19 cellular contexts compared by ENCODE assay signal in the genomic region with DNA sequence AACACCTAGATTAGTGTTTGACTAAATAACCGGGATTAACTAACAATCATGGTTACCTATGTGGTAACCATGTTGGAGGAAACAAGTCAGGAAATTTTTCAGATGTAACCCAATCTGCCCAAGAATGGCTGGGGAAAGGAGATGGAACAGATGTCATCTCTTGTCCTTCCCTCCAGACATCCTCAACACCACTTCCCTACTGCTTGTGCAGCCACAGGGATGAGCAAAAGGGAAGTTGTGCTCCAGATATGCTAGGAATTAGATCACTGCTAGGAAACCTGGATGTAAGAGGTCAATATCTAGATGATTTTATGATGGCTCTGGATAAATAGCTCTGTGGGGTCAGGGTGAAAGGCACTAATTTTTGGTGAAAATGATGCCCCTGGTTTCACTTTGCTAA.
DNase-seq lines count a peak whose midpoint lies in the region; ATAC-seq and TF ChIP-seq lines count a peak whose summit lies in the region.
"Had no signal": no experiment of that assay in that cellular context is flagged by ENCODE, and none has a peak within 500 bp of the region (broad histone marks: within the 10 kb centered on the region; RNA-seq: fewer than 3 reads in every experiment).

No MANE protein-coding gene starts in this region.

- POLR2A ChIA-PET in activated CD4-positive, alpha-beta memory T cell treated with anti-CD3 and anti-CD28 coated beads, Interleukin-2, amount 10 ng/mL, durations not matched to agents 7 days and 5 days (lab: Charles Lee): no interaction called here

- H3K4me3 Mint-ChIP-seq in osteocyte (ENCODE audit: unreplicated experiment): no peak overlapping the region
- no peak overlapping the region for H3K4me3 Mint-ChIP-seq in activated CD4-positive, alpha-beta memory T cell treated with anti-CD3 and anti-CD28 coated beads, Interleukin-2, amount 10 ng/mL, durations not matched to agents 7 days and 5 days
- no peak overlapping the region for H3K4me3 Mint-ChIP-seq in activated CD8-positive, alpha-beta memory T cell treated with anti-CD3 and anti-CD28 coated beads, Interleukin-2, amount 10 ng/mL, durations not matched to agents 7 days and 5 days
- H3K4me3 Mint-ChIP-seq: activated naive CD8-positive, alpha-beta T cell; activated T-helper 17 cell treated with anti-CD3 and anti-CD28 coated beads, Interleukin-2, amount 50 U/mL, for 72 hours had no signal

- TF ChIP-seq CTCF in mammary epithelial cell (conservative IDR thresholded peaks at IDR 0.05 in 1 of 2, IDR thresholded peaks at IDR 0.05 in 1 of 2; ENCODE audit: extremely low read depth in 1 of 2, insufficient read depth in 1 of 2, low read depth in 1 of 2, low read length in 2 of 2): no peak
- TF ChIP-seq CTCF in osteocyte (IDR thresholded peaks at IDR 0.05): no peak
- TF ChIP-seq CTCF in testis (IDR thresholded peaks at IDR 0.05): no peak

- WGBS in mammary epithelial cell (ENCODE audit: low coverage, missing lambda C conversion rate): 100% methylated on average over 1 of the region's 1 CpG
- 100% methylated on average over 1 of the region's 1 CpG for WGBS in testis, 2 donors

- H4K20me1 ChIP-seq in mammary epithelial cell (ENCODE audit: insufficient read depth, low read length): no peaks in the 10 kb centered on the region

- peak overlapping the region; percentile 49 for H3K4me2 ChIP-seq in mammary epithelial cell (ENCODE audit: insufficient read depth, low read depth, low read length)

- H3K27me3 Mint-ChIP-seq in osteocyte (ENCODE audit: unreplicated experiment): no peaks in the 10 kb centered on the region
- no peaks in the 10 kb centered on the region for H3K27me3 Mint-ChIP-seq in activated CD4-positive, alpha-beta memory T cell treated with anti-CD3 and anti-CD28 coated beads, Interleukin-2, amount 10 ng/mL, durations not matched to agents 7 days and 5 days
- H3K27me3 Mint-ChIP-seq in activated CD8-positive, alpha-beta memory T cell treated with anti-CD3 and anti-CD28 coated beads, Interleukin-2, amount 10 ng/mL, durations not matched to agents 7 days and 5 days: no peaks in the 10 kb centered on the region

- no peaks in the 10 kb centered on the region for H3K9me3 ChIP-seq in mammary epithelial cell (replicated peaks; ENCODE audit: insufficient read depth, low read length)
- no peaks in the 10 kb centered on the region for H3K9me3 ChIP-seq in testis
- H3K9me3 ChIP-seq: colonic mucosa, uterus had no signal

- H3K9me3 Mint-ChIP-seq in osteocyte (ENCODE audit: unreplicated experiment): no peaks in the 10 kb centered on the region
- no peaks in the 10 kb centered on the region for H3K9me3 Mint-ChIP-seq in activated CD4-positive, alpha-beta memory T cell treated with anti-CD3 and anti-CD28 coated beads, Interleukin-2, amount 10 ng/mL, durations not matched to agents 7 days and 5 days
- no peaks in the 10 kb centered on the region for H3K9me3 Mint-ChIP-seq in activated CD8-positive, alpha-beta memory T cell treated with anti-CD3 and anti-CD28 coated beads, Interleukin-2, amount 10 ng/mL, durations not matched to agents 7 days and 5 days (ENCODE audit: low read depth)
- H3K9me3 Mint-ChIP-seq: activated T-helper 17 cell treated with anti-CD3 and anti-CD28 coated beads, Interleukin-2, amount 50 U/mL, for 72 hours had no signal

- H2AFZ ChIP-seq in mammary epithelial cell (ENCODE audit: low read depth, low read length): peak overlapping the region; percentile 40

- no peak for TF ChIP-seq POLR2A in testis (IDR thresholded peaks at IDR 0.05)

- peaks cover 46% of the 10 kb centered on the region for H3K4me1 Mint-ChIP-seq in osteocyte (ENCODE audit: unreplicated experiment)
- H3K4me1 Mint-ChIP-seq in activated CD4-positive, alpha-beta memory T cell treated with anti-CD3 and anti-CD28 coated beads, Interleukin-2, amount 10 ng/mL, durations not matched to agents 7 days and 5 days: no peaks in the 10 kb centered on the region
- H3K4me1 Mint-ChIP-seq in activated CD8-positive, alpha-beta memory T cell treated with anti-CD3 and anti-CD28 coated beads, Interleukin-2, amount 10 ng/mL, durations not matched to agents 7 days and 5 days: no peaks in the 10 kb centered on the region

- no peaks in the 10 kb centered on the region for H3K79me2 ChIP-seq in mammary epithelial cell (ENCODE audit: insufficient read depth, low read length)

- no peak overlapping the region for H3K4me3 ChIP-seq in mammary epithelial cell (replicated peaks in 1 of 3; ENCODE audit: insufficient read depth in 1 of 3, low read depth in 2 of 3, low read length in 3 of 3)
- no peak overlapping the region for H3K4me3 ChIP-seq in testis
- H3K4me3 ChIP-seq: colonic mucosa, GM12878, uterus had no signal

- H3K36me3 ChIP-seq in mammary epithelial cell (ENCODE audit: insufficient read depth, low read length) (no peaks in the 10 kb centered on the region), testis (ENCODE audit: low read depth, missing control alignments) (no peaks in the 10 kb centered on the region)
- H3K36me3 ChIP-seq: colonic mucosa, uterus had no signal

- H3K27ac ChIP-seq in mammary epithelial cell (ENCODE audit: insufficient read depth, low read depth, low read length): no peak overlapping the region
- no peak overlapping the region for H3K27ac ChIP-seq in testis
- H3K27ac ChIP-seq: C4-2B, colonic mucosa had no signal

- intact Hi-C loops in mammary epithelial cell (cut with micrococcal nuclease): no loop called here
- intact Hi-C loops in testis (cut with DNase I; ENCODE audit: low total_unique reads): no loop called here

- in situ Hi-C loops in mammary epithelial cell (cut with MboI; ENCODE audit: low sequenced_read_pairs in 2 of 2): no loop called here

- H3K4me1 ChIP-seq in mammary epithelial cell (ENCODE audit: insufficient read depth, low read length) (peaks cover 47% of the 10 kb centered on the region), testis (no peaks in the 10 kb centered on the region)
- H3K4me1 ChIP-seq: colonic mucosa, uterus had no signal

- no peaks in the 10 kb centered on the region for H3K36me3 Mint-ChIP-seq in osteocyte (ENCODE audit: unreplicated experiment)
- H3K36me3 Mint-ChIP-seq in activated CD4-positive, alpha-beta memory T cell treated with anti-CD3 and anti-CD28 coated beads, Interleukin-2, amount 10 ng/mL, durations not matched to agents 7 days and 5 days (ENCODE audit: low read depth): no peaks in the 10 kb centered on the region
- no peaks in the 10 kb centered on the region for H3K36me3 Mint-ChIP-seq in activated CD8-positive, alpha-beta memory T cell treated with anti-CD3 and anti-CD28 coated beads, Interleukin-2, amount 10 ng/mL, durations not matched to agents 7 days and 5 days
- H3K36me3 Mint-ChIP-seq: activated naive CD8-positive, alpha-beta T cell had no signal

- dilution Hi-C loops in mammary epithelial cell (cut with HindIII; ENCODE audit: low sequenced_read_pairs): no loop called here

- H3K9ac ChIP-seq in mammary epithelial cell (ENCODE audit: insufficient read depth, low read length): no peak overlapping the region

- no TSS peak for BruUV-seq in mammary epithelial cell (replicated peaks; lab: Mats Ljungman, UMichigan)

- CTCF ChIA-PET in mammary epithelial cell (lab: Charles Lee; ENCODE audit: low non-redundant PET): no interaction called here
- CTCF ChIA-PET in activated CD4-positive, alpha-beta memory T cell treated with anti-CD3 and anti-CD28 coated beads, Interleukin-2, amount 10 ng/mL, durations not matched to agents 7 days and 5 days (lab: Charles Lee): no interaction called here
- CTCF ChIA-PET in activated CD8-positive, alpha-beta memory T cell treated with anti-CD3 and anti-CD28 coated beads, Interleukin-2, amount 10 ng/mL, durations not matched to agents 7 days and 5 days (lab: Charles Lee): no interaction called here

- ATAC-seq in activated CD8-positive, alpha-beta memory T cell treated with anti-CD3 and anti-CD28 coated beads, Interleukin-2, amount 10 ng/mL, durations not matched to agents 7 days and 5 days: no peak
- ATAC-seq: activated T-helper 17 cell treated with anti-CD3 and anti-CD28 coated beads, Interleukin-2, amount 50 U/mL, for 72 hours; GM12878; left lobe of liver had no signal

- H3K27ac Mint-ChIP-seq in osteocyte (ENCODE audit: unreplicated experiment): peak overlapping the region; percentile 84
- no peak overlapping the region for H3K27ac Mint-ChIP-seq in activated CD4-positive, alpha-beta memory T cell treated with anti-CD3 and anti-CD28 coated beads, Interleukin-2, amount 10 ng/mL, durations not matched to agents 7 days and 5 days
- H3K27ac Mint-ChIP-seq in activated CD8-positive, alpha-beta memory T cell treated with anti-CD3 and anti-CD28 coated beads, Interleukin-2, amount 10 ng/mL, durations not matched to agents 7 days and 5 days: no peak overlapping the region
- H3K27ac Mint-ChIP-seq: activated naive CD8-positive, alpha-beta T cell; activated T-helper 17 cell treated with anti-CD3 and anti-CD28 coated beads, Interleukin-2, amount 50 U/mL, for 72 hours had no signal

- DNase-seq in EH (ENCODE audit: low read depth) (peak; percentile 56), M059J (ENCODE audit: low read depth) (peak; percentile 52), mammary epithelial cell (no peak), osteocyte (ENCODE audit: extremely low spot score, unreplicated experiment) (no peak), NCI-H1694 (lab: John Stamatoyannopoulos, UW) (no peak), testis (no peak)
- no peak for DNase-seq in activated CD4-positive, alpha-beta memory T cell treated with anti-CD3 and anti-CD28 coated beads, Interleukin-2, amount 10 ng/mL, durations not matched to agents 7 days and 5 days
- DNase-seq in activated CD8-positive, alpha-beta memory T cell treated with anti-CD3 and anti-CD28 coated beads, Interleukin-2, amount 10 ng/mL, durations not matched to agents 7 days and 5 days: no peak
- DNase-seq: colonic mucosa; NCI-H1092 treated with DMSO at 0.1 percent for 48 hours; NCI-H2107; NCI-H510A treated with DMSO at 0.1 percent for 48 hours; stimulated activated CD4-positive, alpha-beta T cell treated with anti-CD3 and anti-CD28 coated beads, Interleukin-12 subunit alpha, Interleukin-12 subunit beta, amount 100 ng/mL, for 4 hours; uterus had no signal

- H3K27me3 ChIP-seq in mammary epithelial cell (ENCODE audit: insufficient read depth, low read length): no peaks in the 10 kb centered on the region
- H3K27me3 ChIP-seq in testis: no peaks in the 10 kb centered on the region
- H3K27me3 ChIP-seq: colonic mucosa, uterus had no signal

Comparison
In these comparisons a context has a peak if more than half of its experiments do, and no peak if none do; other contexts are left out.
1. DNase-seq: peak in EH (single experiment) and M059J (single experiment); none in mammary epithelial cell (single experiment), osteocyte (single experiment), activated CD4-positive, alpha-beta memory T cell treated with anti-CD3 and anti-CD28 coated beads, Interleukin-2, amount 10 ng/mL, durations not matched to agents 7 days and 5 days (single experiment), NCI-H1694 (single experiment), activated CD8-positive, alpha-beta memory T cell treated with anti-CD3 and anti-CD28 coated beads, Interleukin-2, amount 10 ng/mL, durations not matched to agents 7 days and 5 days (single experiment) and testis (single experiment).